In the genomic region with DNA sequence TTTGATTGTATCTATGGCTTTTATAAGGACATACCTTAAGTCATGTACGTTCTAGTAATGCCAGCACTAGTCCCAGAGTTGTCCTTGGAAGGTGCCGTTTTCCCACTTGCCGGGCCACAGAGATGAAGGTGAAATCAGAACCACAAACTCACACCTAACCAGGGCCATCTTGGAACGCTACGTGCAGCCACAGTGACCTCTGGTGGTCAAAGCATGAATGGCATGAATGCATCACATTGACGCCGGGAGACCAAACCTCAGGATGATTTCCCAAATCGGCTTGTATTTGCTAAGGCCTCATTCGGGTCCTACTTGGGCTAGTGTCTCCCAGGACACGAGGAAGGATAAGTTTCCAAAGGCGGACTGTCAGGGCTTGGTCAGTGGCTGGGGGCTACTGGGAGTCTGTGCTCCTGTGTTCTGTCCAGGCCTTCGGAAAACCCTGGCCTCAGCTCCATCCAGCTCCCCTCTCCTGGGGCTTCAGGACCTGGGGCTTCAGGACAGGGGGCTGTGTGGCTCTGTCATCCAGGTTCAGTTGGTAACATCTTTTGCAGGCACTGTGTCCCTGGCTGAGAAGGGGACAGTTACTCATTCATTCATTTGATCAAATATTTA, we compare ENCODE assay signal across 1 cellular context.
A peak's percentile ranks its signal among the peaks of the same experiment; 100 is the strongest.
TF ChIP-seq lines count a peak whose summit lies in the region.

No MANE protein-coding gene starts in this region.

TF ChIP-seq in H1, 55 proteins besides CTCF, POLR2A, EP300 and RAD21 (continued from another document):
- TF ChIP-seq, protein P1, sequence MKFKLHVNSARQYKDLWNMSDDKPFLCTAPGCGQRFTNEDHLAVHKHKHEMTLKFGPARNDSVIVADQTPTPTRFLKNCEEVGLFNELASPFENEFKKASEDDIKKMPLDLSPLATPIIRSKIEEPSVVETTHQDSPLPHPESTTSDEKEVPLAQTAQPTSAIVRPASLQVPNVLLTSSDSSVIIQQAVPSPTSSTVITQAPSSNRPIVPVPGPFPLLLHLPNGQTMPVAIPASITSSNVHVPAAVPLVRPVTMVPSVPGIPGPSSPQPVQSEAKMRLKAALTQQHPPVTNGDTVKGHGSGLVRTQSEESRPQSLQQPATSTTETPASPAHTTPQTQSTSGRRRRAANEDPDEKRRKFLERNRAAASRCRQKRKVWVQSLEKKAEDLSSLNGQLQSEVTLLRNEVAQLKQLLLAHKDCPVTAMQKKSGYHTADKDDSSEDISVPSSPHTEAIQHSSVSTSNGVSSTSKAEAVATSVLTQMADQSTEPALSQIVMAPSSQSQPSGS (IDR thresholded peaks at IDR 0.05; ENCODE audit: low read length) = no peak
- TF ChIP-seq CTBP2 (IDR thresholded peaks at IDR 0.05; ENCODE audit: borderline replicate concordance, insufficient read depth, insufficient read length, low read length) (no peak), RNF2 (IDR thresholded peaks at IDR 0.05; ENCODE audit: borderline replicate concordance, low read depth, low read length, missing control alignments, poor library complexity, severe bottlenecking) (no peak), KDM5A (IDR thresholded peaks at IDR 0.05; ENCODE audit: low read length) (no peak), HDAC6 (IDR thresholded peaks at IDR 0.05; ENCODE audit: low read depth, low read length) (no peak), CBX5 (IDR thresholded peaks at IDR 0.05; ENCODE audit: low read depth, low read length) (no peak), SAP30 (IDR thresholded peaks at IDR 0.05; ENCODE audit: insufficient read depth, insufficient replicate concordance, low read length) (no peak), ASH2L (IDR thresholded peaks at IDR 0.05; ENCODE audit: low read length) (peak; percentile 48), NRF1 (IDR thresholded peaks at IDR 0.05; ENCODE audit: low read depth, low read length) (no peak), TEAD4 (IDR thresholded peaks at IDR 0.05; ENCODE audit: low read depth, low read length) (peak; percentile 53; the same call in 1 of the 2 replicates), ZNF274 (IDR thresholded peaks at IDR 0.05; ENCODE audit: borderline replicate concordance, extremely low read depth, low read length) (no peak), CREB1 (IDR thresholded peaks at IDR 0.05) (peak; percentile 27; the same call in 1 of the 2 replicates), JUN (IDR thresholded peaks at IDR 0.05; ENCODE audit: low read depth, low read length) (no peak), SP4 (IDR thresholded peaks at IDR 0.05; ENCODE audit: low read length) (no peak), CBX8 (IDR thresholded peaks at IDR 0.05; ENCODE audit: borderline replicate concordance, low read depth, low read length) (no peak), SRF (IDR thresholded peaks at IDR 0.05; ENCODE audit: low read depth, low read length) (no peak), JUND (IDR thresholded peaks at IDR 0.05; ENCODE audit: low read length) (0 out of 2 replicates have a peak, but pooled peaks have one; percentile 6), CHD1 (IDR thresholded peaks at IDR 0.05; ENCODE audit: low read depth, low read length) (no peak), CHD2 (IDR thresholded peaks at IDR 0.05; ENCODE audit: low read length) (no peak), BRCA1 (IDR thresholded peaks at IDR 0.05; ENCODE audit: low read depth, low read length) (no peak), KDM4A (IDR thresholded peaks at IDR 0.05; ENCODE audit: low read depth, low read length, severe bottlenecking) (no peak), RFX5 (IDR thresholded peaks at IDR 0.05; ENCODE audit: borderline replicate concordance, low read depth, low read length) (no peak), HDAC2 (IDR thresholded peaks at IDR 0.05; ENCODE audit: borderline replicate concordance in 1 of 2, low read depth in 2 of 2, low read length in 2 of 2) (no peak), NANOG (IDR thresholded peaks at IDR 0.05; ENCODE audit: insufficient read depth, low read depth, low read length, poor library complexity, severe bottlenecking) (no peak), RXRA (IDR thresholded peaks at IDR 0.05; ENCODE audit: insufficient read depth, low read depth, low read length) (no peak)
